Comparison of ENCODE assay signal across 8 cellular contexts in genomic region chr15:69593981-69594966, GRCh38.
DNase-seq lines count a peak whose midpoint lies in the region; ATAC-seq and TF ChIP-seq lines count a peak whose summit lies in the region.

No MANE protein-coding gene starts in this region.

- H3K27me3 ChIP-seq in A673 (replicated peaks; ENCODE audit: insufficient read depth, low read depth, low read length, poor library complexity) (peaks cover 4% of the 10 kb centered on the region), aorta (ENCODE audit: control insufficient read depth in 1 of 2, insufficient read depth in 2 of 2, low read length in 1 of 2) (no peaks in the 10 kb centered on the region)

- DNase-seq in A673 (ENCODE audit: low spot score) (peak; percentile 8), NCI-H1417 (lab: John Stamatoyannopoulos, UW) (peak; percentile 99 to 100 (median 99)), left kidney (ENCODE audit: low read depth, low spot score) (peak; percentile 82), aorta (peak; percentile 88 to 89)
- DNase-seq in stimulated activated effector memory CD8-positive, alpha-beta T cell treated with anti-CD3 and anti-CD28 coated beads, Interleukin-12 subunit alpha, Interleukin-12 subunit beta, amount 100 ng/mL, for 72 hours (ENCODE audit: low spot score in 2 of 2): no peak

- no peaks in the 10 kb centered on the region for H3K4me1 Mint-ChIP-seq in stimulated activated effector memory CD8-positive, alpha-beta T cell treated with anti-CD3 and anti-CD28 coated beads, Interleukin-12 subunit alpha, Interleukin-12 subunit beta, amount 100 ng/mL, for 72 hours

- peaks cover 5% of the 10 kb centered on the region for H3K36me3 Mint-ChIP-seq in stimulated activated effector memory CD8-positive, alpha-beta T cell treated with anti-CD3 and anti-CD28 coated beads, Interleukin-12 subunit alpha, Interleukin-12 subunit beta, amount 100 ng/mL, for 72 hours

- H3K27ac ChIP-seq in A673 (ENCODE audit: low read depth, low read length, poor library complexity, severe bottlenecking): no peak overlapping the region
- H3K27ac ChIP-seq in VCaP: peak overlapping the region; percentile 98
- peak overlapping the region; percentile 59 to 94 for H3K27ac ChIP-seq in aorta (ENCODE audit: low read depth in 1 of 2, low read length in 2 of 2)

- ATAC-seq in aorta (ENCODE audit: low FRiP score) (peak; percentile 74), GM18858 (IDR thresholded peaks at IDR 0.05; ENCODE audit: unreplicated experiment) (no peak), HG03135 (IDR thresholded peaks at IDR 0.05; ENCODE audit: unreplicated experiment) (no peak)
- ATAC-seq in stimulated activated effector memory CD8-positive, alpha-beta T cell treated with anti-CD3 and anti-CD28 coated beads, Interleukin-12 subunit alpha, Interleukin-12 subunit beta, amount 100 ng/mL, for 72 hours: no peak

- no peak for TF ChIP-seq CTCF in A673 (conservative IDR thresholded peaks at IDR 0.05; ENCODE audit: low read depth, low read length)
- TF ChIP-seq CTCF in VCaP (conservative IDR thresholded peaks at IDR 0.05): no peak

- POLR2A ChIA-PET in A673 (lab: Charles Lee; ENCODE audit: low non-redundant PET): no interaction called here

- no peaks in the 10 kb centered on the region for H3K9me3 ChIP-seq in A673 (ENCODE audit: low read depth, low read length, poor library complexity, severe bottlenecking)
- no peaks in the 10 kb centered on the region for H3K9me3 ChIP-seq in aorta (ENCODE audit: control insufficient read depth, low read length)

- CTCF ChIA-PET in A673 (lab: Charles Lee): no interaction called here

- no TSS peak for BruUV-seq in A673 (replicated peaks; lab: Mats Ljungman, UMichigan)

- no peaks in the 10 kb centered on the region for H3K4me1 ChIP-seq in A673 (ENCODE audit: insufficient read depth, low read length, poor library complexity, severe bottlenecking)
- H3K4me1 ChIP-seq in aorta (ENCODE audit: control insufficient read depth in 1 of 2, insufficient read depth in 2 of 2, low read length in 2 of 2): peaks cover 0 to 9% of the 10 kb centered on the region in 2 donors

- H3K9me3 Mint-ChIP-seq in stimulated activated effector memory CD8-positive, alpha-beta T cell treated with anti-CD3 and anti-CD28 coated beads, Interleukin-12 subunit alpha, Interleukin-12 subunit beta, amount 100 ng/mL, for 72 hours: no peaks in the 10 kb centered on the region

- H3K4me3 Mint-ChIP-seq in stimulated activated effector memory CD8-positive, alpha-beta T cell treated with anti-CD3 and anti-CD28 coated beads, Interleukin-12 subunit alpha, Interleukin-12 subunit beta, amount 100 ng/mL, for 72 hours: no peak overlapping the region

- WGBS in aorta, 2 donors: 4% methylated on average over 24 of the region's 24 CpGs

- H3K36me3 ChIP-seq in A673 (ENCODE audit: insufficient read depth, low read length, poor library complexity, severe bottlenecking): no peaks in the 10 kb centered on the region
- H3K36me3 ChIP-seq in aorta (ENCODE audit: control insufficient read depth in 1 of 2, insufficient read depth in 2 of 2, low read length in 1 of 2): no peaks in the 10 kb centered on the region

- no peak overlapping the region for H3K27ac Mint-ChIP-seq in stimulated activated effector memory CD8-positive, alpha-beta T cell treated with anti-CD3 and anti-CD28 coated beads, Interleukin-12 subunit alpha, Interleukin-12 subunit beta, amount 100 ng/mL, for 72 hours

- intact Hi-C loops in A673 (cut with micrococcal nuclease; ENCODE audit: unreplicated experiment): loop anchor here (5.0 kb wide), 1 partner anchor 43 kb away; no protein-coding TSS in a partner anchor
- intact Hi-C loops in aorta (cut with DNase I): loop anchor here in 1 of 2 donors (1.0 to 10.0 kb wide), 2 partner anchors 21 to 201 kb away; no protein-coding TSS in a partner anchor

- H3K4me3 ChIP-seq in A673 (ENCODE audit: low read depth, low read length, poor library complexity, severe bottlenecking): no peak overlapping the region
- no peak overlapping the region for H3K4me3 ChIP-seq in aorta (ENCODE audit: low read length in 2 of 2)

Comparison
In these comparisons a context has a peak if more than half of its experiments do, and no peak if none do; other contexts are left out.
1. DNase-seq: peak in A673 (single experiment), NCI-H1417 (3 of 3), left kidney (single experiment) and aorta (2 of 2); none in stimulated activated effector memory CD8-positive, alpha-beta T cell treated with anti-CD3 and anti-CD28 coated beads, Interleukin-12 subunit alpha, Interleukin-12 subunit beta, amount 100 ng/mL, for 72 hours (0 of 2).